Comparison of ENCODE assay signal across 10 cellular contexts in the genomic region with DNA sequence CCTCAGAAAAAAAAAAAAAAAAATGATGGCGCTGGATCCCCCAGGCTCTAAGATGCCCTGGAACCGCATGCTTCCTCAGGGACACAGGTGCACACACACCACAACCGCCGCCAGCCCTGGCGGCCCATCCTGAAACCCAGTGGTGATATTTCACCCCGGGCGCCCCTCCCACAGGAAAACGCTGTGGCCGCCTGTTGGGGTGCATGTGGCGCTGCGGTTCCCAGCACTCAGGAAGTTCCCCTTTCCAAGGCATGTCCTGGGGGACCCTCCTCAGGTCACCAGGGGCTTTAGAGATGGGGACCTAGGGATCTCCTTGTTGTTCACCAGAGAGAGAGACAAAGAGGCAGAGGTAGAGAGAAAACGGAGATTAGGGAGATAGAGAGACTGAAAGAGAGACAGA. TPM values are rescaled to one million over a fixed set of nuclear protein-coding genes. Genes with fewer than 3 reads are reported as not detected.
DNase-seq lines count a peak whose midpoint lies in the region; ATAC-seq and TF ChIP-seq lines count a peak whose summit lies in the region.
"Had no signal": no experiment of that assay in that cellular context is flagged by ENCODE, and none has a peak within 500 bp of the region (broad histone marks: within the 10 kb centered on the region; RNA-seq: fewer than 3 reads in every experiment).

No MANE protein-coding gene starts in this region.

- POLR2A ChIA-PET in activated B cell treated with CpG ODN at 0.5 μM for 24 hours (lab: Charles Lee) = interaction anchor here (0.6 to 1.3 kb wide), 3 partner anchors 9 to 330 kb away, joined by 4 to 8 read pairs (median 4); no protein-coding TSS in a partner anchor
- POLR2A ChIA-PET in HEK293T (lab: Yijun Ruan, JAX) = no interaction called here

- peaks cover 27% of the 10 kb centered on the region for H3K4me1 Mint-ChIP-seq in activated B cell treated with CpG ODN at 0.5 μM for 24 hours

- H3K27me3 Mint-ChIP-seq in activated B cell treated with CpG ODN at 0.5 μM for 24 hours = peaks cover 13% of the 10 kb centered on the region

- CTCF ChIA-PET in activated B cell treated with CpG ODN at 0.5 μM for 24 hours (lab: Charles Lee) = interaction anchor here (0.7 to 1.3 kb wide), 2 partner anchors 11 to 22 kb away, joined by 3 to 4 read pairs; no protein-coding TSS in a partner anchor
- CTCF ChIA-PET in HEK293T (lab: Yijun Ruan, JAX) = interaction anchor here (0.6 to 3.2 kb wide), 3 partner anchors 10 to 913 kb away, joined by 3 to 17 read pairs (median 4); no protein-coding TSS in a partner anchor

- no peaks in the 10 kb centered on the region for H3K36me3 Mint-ChIP-seq in activated B cell treated with CpG ODN at 0.5 μM for 24 hours (ENCODE audit: low read depth)

- H3K9me3 Mint-ChIP-seq in activated B cell treated with CpG ODN at 0.5 μM for 24 hours = no peaks in the 10 kb centered on the region

- no peak overlapping the region for H3K27ac Mint-ChIP-seq in activated B cell treated with CpG ODN at 0.5 μM for 24 hours

- peak; percentile 13 for DNase-seq in stimulated activated CD4-positive, alpha-beta T cell treated with anti-CD3 and anti-CD28 coated beads, Interleukin-15, amount 100 ng/mL, for 24 hours
- DNase-seq in stimulated activated CD4-positive, alpha-beta T cell treated with anti-CD3 and anti-CD28 coated beads, Interleukin-4, amount 100 ng/mL, for 1 hour = no peak
- DNase-seq in activated B cell treated with CpG ODN at 0.5 μM for 24 hours (no peak), left lobe of liver (ENCODE audit: low spot score) (no peak), HEK293T (ENCODE audit: extremely low spot score) (no peak)
- DNase-seq: activated CD4-positive, CD25-positive, alpha-beta regulatory T cell; stimulated activated CD4-positive, alpha-beta T cell treated with anti-CD3 and anti-CD28 coated beads, Interleukin-4, amount 100 ng/mL, for 4 hours had no signal

- intact Hi-C loops in activated B cell treated with CpG ODN at 0.5 μM for 24 hours (cut with micrococcal nuclease) = no loop called here

- ATAC-seq in activated B cell treated with CpG ODN at 0.5 μM for 24 hours (ENCODE audit: low read depth) (no peak), left lobe of liver (peak; percentile 41), GM18502 (IDR thresholded peaks at IDR 0.05; ENCODE audit: poor library complexity, unreplicated experiment) (no peak), GM18861 (IDR thresholded peaks at IDR 0.05; ENCODE audit: unreplicated experiment) (no peak), HG03097 (IDR thresholded peaks at IDR 0.05; ENCODE audit: low FRiP score, unreplicated experiment) (no peak)

- peak overlapping the region; percentile 74 for H3K4me3 Mint-ChIP-seq in activated B cell treated with CpG ODN at 0.5 μM for 24 hours

- TF ChIP-seq CTCF in activated B cell treated with CpG ODN at 0.5 μM for 24 hours (IDR thresholded peaks at IDR 0.05) = no peak

TF ChIP-seq in HEK293T, 16 proteins besides CTCF, POLR2A, EP300 and RAD21:
- TF ChIP-seq HDGF (IDR thresholded peaks at IDR 0.05; ENCODE audit: borderline replicate concordance) = no peak
- no peak for TF ChIP-seq TARDBP (IDR thresholded peaks at IDR 0.05)
- TF ChIP-seq CTBP1 (IDR thresholded peaks at IDR 0.05; ENCODE audit: borderline replicate concordance) = no peak
- TF ChIP-seq SP1 (IDR thresholded peaks at IDR 0.05) = no peak
- TF ChIP-seq ARNT (IDR thresholded peaks at IDR 0.05) = no peak
- TF ChIP-seq NFRKB (IDR thresholded peaks at IDR 0.05) = no peak
- TF ChIP-seq, protein P1, sequence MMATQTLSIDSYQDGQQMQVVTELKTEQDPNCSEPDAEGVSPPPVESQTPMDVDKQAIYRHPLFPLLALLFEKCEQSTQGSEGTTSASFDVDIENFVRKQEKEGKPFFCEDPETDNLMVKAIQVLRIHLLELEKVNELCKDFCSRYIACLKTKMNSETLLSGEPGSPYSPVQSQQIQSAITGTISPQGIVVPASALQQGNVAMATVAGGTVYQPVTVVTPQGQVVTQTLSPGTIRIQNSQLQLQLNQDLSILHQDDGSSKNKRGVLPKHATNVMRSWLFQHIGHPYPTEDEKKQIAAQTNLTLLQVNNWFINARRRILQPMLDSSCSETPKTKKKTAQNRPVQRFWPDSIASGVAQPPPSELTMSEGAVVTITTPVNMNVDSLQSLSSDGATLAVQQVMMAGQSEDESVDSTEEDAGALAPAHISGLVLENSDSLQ (IDR thresholded peaks at IDR 0.05) = no peak
- no peak for TF ChIP-seq LEF1 (IDR thresholded peaks at IDR 0.05; ENCODE audit: borderline replicate concordance)
- no peak for TF ChIP-seq FOXK2 (IDR thresholded peaks at IDR 0.05)
- TF ChIP-seq BHLHE40 (IDR thresholded peaks at IDR 0.05; ENCODE audit: borderline replicate concordance) = no peak
- TF ChIP-seq ELF4 (IDR thresholded peaks at IDR 0.05) = no peak
- TF ChIP-seq SUZ12 (IDR thresholded peaks at IDR 0.05) = no peak

RNA-seq across cellular contexts. Expression of a gene that starts 2.5 kb away (rescaled TPM):
- total RNA-seq in activated B cell treated with CpG ODN at 0.5 μM for 24 hours (0.91 and 0.93 TPM in 2 replicates), left lobe of liver (1.6 TPM)

RNA-seq across cellular contexts. Expression of a gene that starts 59.1 kb away (rescaled TPM):
- total RNA-seq in activated B cell treated with CpG ODN at 0.5 μM for 24 hours = not detected in 2 replicates
- total RNA-seq in left lobe of liver = not detected

RNA-seq across cellular contexts. Expression of a gene that starts 59.1 kb away (rescaled TPM):
- total RNA-seq in activated B cell treated with CpG ODN at 0.5 μM for 24 hours = not detected in 2 replicates
- not detected for total RNA-seq in left lobe of liver
